8 cellular contexts compared by ENCODE assay signal in the genomic region with DNA sequence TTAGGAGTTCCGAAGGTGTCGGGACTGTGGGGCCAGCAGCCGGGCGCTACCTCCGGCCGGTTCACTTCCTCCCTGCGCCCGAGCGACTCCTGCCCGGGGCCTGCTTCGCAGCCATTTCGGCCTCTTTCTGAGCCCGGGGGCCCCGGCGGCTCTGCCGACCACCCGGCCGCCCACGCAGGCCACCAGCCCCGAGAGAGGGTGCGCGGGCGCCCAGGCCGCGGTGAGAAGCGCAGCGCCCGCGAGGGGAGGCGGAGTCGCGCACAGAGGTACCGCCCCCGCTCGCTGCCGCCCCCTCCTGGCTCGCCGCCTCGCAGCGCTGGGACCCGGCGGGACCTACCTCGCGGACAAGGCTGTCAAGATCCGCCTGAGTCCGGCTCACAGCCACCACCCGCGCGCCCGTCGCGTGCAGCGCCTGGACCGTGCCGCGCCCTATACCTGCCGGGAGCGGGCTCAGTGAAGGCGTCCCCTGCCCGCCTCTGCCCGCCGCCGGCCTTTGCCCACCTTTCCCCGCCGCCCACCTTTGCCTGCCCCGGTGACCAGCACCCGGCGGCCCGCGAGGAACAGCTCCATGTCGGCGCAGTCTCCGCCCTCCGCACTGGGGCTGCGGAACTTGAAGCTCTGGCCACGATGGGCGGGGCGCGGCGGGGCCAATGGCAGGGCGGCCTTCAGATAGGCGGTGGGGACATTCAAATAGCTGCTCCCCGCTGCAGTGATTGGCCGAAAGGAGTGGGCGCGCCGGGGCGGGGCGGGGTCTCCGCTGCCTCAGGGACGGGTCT. TPM values are rescaled to one million over a fixed set of nuclear protein-coding genes. Genes with fewer than 3 reads are reported as not detected.
DNase-seq lines count a peak whose midpoint lies in the region; ATAC-seq and TF ChIP-seq lines count a peak whose summit lies in the region.

DCXR (minus strand) TSS at position 585 of the 776 bp plus-strand sequence; CDS start at position 570, 15 bp downstream.

- peak; percentile 95 for TF ChIP-seq CTCF in GM13976 (IDR thresholded peaks at IDR 0.05; ENCODE audit: borderline replicate concordance, control extremely low read depth, extremely low read depth, insufficient read depth, missing control alignments)
- TF ChIP-seq CTCF in heart right ventricle (IDR thresholded peaks at IDR 0.05), result peak; percentile 68 to 94 (median 86)
- TF ChIP-seq CTCF in progenitor cell of endocrine pancreas (IDR thresholded peaks at IDR 0.05; ENCODE audit: unreplicated experiment), result peak; percentile 87

- H3K36me3 Mint-ChIP-seq in T-helper 1 cell treated with Interleukin-12 subunit alpha and Interleukin-12 subunit beta and Interleukin-4 antibody, amounts not matched to agents 30 μg/mL and 1 μg/mL, for 36 hours (ENCODE audit: low read depth), result peaks cover 7% of the 10 kb centered on the region
- H3K36me3 Mint-ChIP-seq in progenitor cell of endocrine pancreas (ENCODE audit: insufficient read depth), result peaks cover 7% of the 10 kb centered on the region

- DNase-seq in GM13976 (ENCODE audit: low spot score) (peak; percentile 98), NCI-H1694 (lab: John Stamatoyannopoulos, UW) (peak; percentile 97), amniotic stem cell (lab: John Stamatoyannopoulos, UW) (peak; percentile 90), heart right ventricle (peak; percentile 97 to 98), progenitor cell of endocrine pancreas (ENCODE audit: low spot score, unreplicated experiment) (peak; percentile 93), ureter (ENCODE audit: low spot score) (peak; percentile 98)

- H3K4me1 ChIP-seq in heart right ventricle, result peaks cover 4 to 24% (median 18%) of the 10 kb centered on the region in 9 donors

- peaks cover 0 to 9% (median 0%) of the 10 kb centered on the region in 9 donors for H3K36me3 ChIP-seq in heart right ventricle

- H3K4me3 ChIP-seq in heart right ventricle, result peak within 1 kb of the TSS; percentile 58 to 82 (median 72)

- H3K27ac ChIP-seq in heart right ventricle, result peak within 1 kb of the TSS; percentile 90 to 97 (median 94)

- H3K27me3 ChIP-seq in heart right ventricle, result peaks cover 0 to 5% (median 2%) of the 10 kb centered on the region in 7 donors

- H3K9me3 Mint-ChIP-seq in T-helper 1 cell treated with Interleukin-12 subunit alpha and Interleukin-12 subunit beta and Interleukin-4 antibody, amounts not matched to agents 30 μg/mL and 1 μg/mL, for 36 hours, result no peaks in the 10 kb centered on the region
- no peaks in the 10 kb centered on the region for H3K9me3 Mint-ChIP-seq in progenitor cell of endocrine pancreas (ENCODE audit: low read depth)

- H3K27ac Mint-ChIP-seq in T-helper 1 cell treated with Interleukin-12 subunit alpha and Interleukin-12 subunit beta and Interleukin-4 antibody, amounts not matched to agents 30 μg/mL and 1 μg/mL, for 36 hours, result peak within 1 kb of the TSS; percentile 94
- H3K27ac Mint-ChIP-seq in progenitor cell of endocrine pancreas, result peak within 1 kb of the TSS; percentile 92

- intact Hi-C loops in heart right ventricle (cut with DNase I), result loop anchor here in 3 of 10 donors (1.0 to 10.0 kb wide), 3 partner anchors 60 to 288 kb away; partner anchors contain the start of gene FASN (in 3 of the 3)

- in situ Hi-C loops in GM13976 (cut with MboI; ENCODE audit: low sequenced_read_pairs, unreplicated experiment), result no loop called here

- H3K9me3 ChIP-seq in heart right ventricle, result no peaks in the 10 kb centered on the region

- ATAC-seq in HG02884 (IDR thresholded peaks at IDR 0.05; ENCODE audit: unreplicated experiment) (peak; percentile 86), heart right ventricle (peak; percentile 95 to 99 (median 98))

- WGBS in heart right ventricle, 2 donors, result 0 to 1% methylated on average over 80 to 91 of the region's 91 CpGs

- peaks cover 4% of the 10 kb centered on the region for H3K27me3 Mint-ChIP-seq in T-helper 1 cell treated with Interleukin-12 subunit alpha and Interleukin-12 subunit beta and Interleukin-4 antibody, amounts not matched to agents 30 μg/mL and 1 μg/mL, for 36 hours (ENCODE audit: low read depth)
- H3K27me3 Mint-ChIP-seq in progenitor cell of endocrine pancreas, result peaks cover 21% of the 10 kb centered on the region

- H3K4me1 Mint-ChIP-seq in T-helper 1 cell treated with Interleukin-12 subunit alpha and Interleukin-12 subunit beta and Interleukin-4 antibody, amounts not matched to agents 30 μg/mL and 1 μg/mL, for 36 hours (ENCODE audit: low read depth), result peaks cover 16% of the 10 kb centered on the region
- H3K4me1 Mint-ChIP-seq in progenitor cell of endocrine pancreas (ENCODE audit: low read depth), result peaks cover 4% of the 10 kb centered on the region

- H3K4me3 Mint-ChIP-seq in T-helper 1 cell treated with Interleukin-12 subunit alpha and Interleukin-12 subunit beta and Interleukin-4 antibody, amounts not matched to agents 30 μg/mL and 1 μg/mL, for 36 hours, result peak within 1 kb of the TSS; percentile 88
- H3K4me3 Mint-ChIP-seq in progenitor cell of endocrine pancreas (ENCODE audit: low read depth), result peak within 1 kb of the TSS; percentile 75

RNA-seq across cellular contexts. Expression of gene DCXR, which starts in this region (rescaled TPM):
- total RNA-seq in heart right ventricle (100 to 1,000 TPM; 155 to 258 (median 187) TPM), progenitor cell of endocrine pancreas (72.2 and 77.6 TPM in 2 replicates), ureter (176 TPM)
- polyA plus RNA-seq in heart right ventricle, result 100 to 1,000 TPM; 283 to 387 TPM

Comparison
In these comparisons a context has a peak if more than half of its experiments do, and no peak if none do; other contexts are left out.
1. Peak in every context shown above with its lines: DNase-seq, ATAC-seq, H3K4me3 ChIP-seq and H3K27ac ChIP-seq.